8 cellular contexts compared by ENCODE assay signal in the genomic region with DNA sequence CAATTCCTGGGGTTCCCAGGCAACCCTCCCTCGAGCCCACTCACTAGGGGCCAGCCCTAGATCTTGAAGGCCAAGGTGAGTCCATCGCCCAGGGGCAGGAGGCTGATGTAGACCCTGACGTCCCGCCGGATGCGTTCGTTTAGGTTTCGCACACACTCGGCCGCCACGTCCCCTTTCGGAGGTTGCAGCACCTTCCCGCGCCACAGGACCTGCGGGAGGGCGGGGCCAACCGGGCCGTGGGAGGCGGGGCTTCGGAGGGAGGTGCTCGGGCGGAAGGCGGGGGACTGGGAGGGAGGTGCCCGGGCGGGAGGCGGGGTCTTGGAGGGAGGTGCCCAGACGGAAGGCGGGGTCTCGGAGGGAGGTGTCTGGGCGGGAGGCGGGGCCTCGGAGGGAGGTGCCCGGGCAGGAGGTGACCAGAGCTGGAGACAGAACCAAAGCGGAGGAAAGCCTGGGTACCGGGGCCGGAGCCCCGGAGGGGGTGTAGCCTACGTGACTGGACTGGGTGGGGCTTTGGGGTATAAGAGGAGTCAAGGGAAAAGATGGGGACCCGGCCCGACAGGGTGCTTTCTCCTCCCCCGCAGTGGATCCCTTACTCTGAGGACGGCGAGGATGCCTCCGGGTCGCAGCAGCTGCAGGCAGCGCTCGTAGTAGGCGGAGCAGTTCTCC. TPM values are rescaled to one million over a fixed set of nuclear protein-coding genes. Genes with fewer than 3 reads are reported as not detected.
A peak's percentile ranks its signal among the peaks of the same experiment; 100 is the strongest.
DNase-seq lines count a peak whose midpoint lies in the region; ATAC-seq and TF ChIP-seq lines count a peak whose summit lies in the region.

No MANE protein-coding gene starts in this region.

- H3K4me3 Mint-ChIP-seq in HFFc6 (peak overlapping the region; percentile 73), T-helper 17 cell (peak overlapping the region; percentile 84)

- H3K9me3 ChIP-seq in T-helper 17 cell (ENCODE audit: control insufficient read depth, low read length, poor library complexity, severe bottlenecking) (no peaks in the 10 kb centered on the region), uterus (no peaks in the 10 kb centered on the region)

- H3K36me3 Mint-ChIP-seq in HFFc6 (ENCODE audit: low read depth): peaks cover 20% of the 10 kb centered on the region
- peaks cover 7% of the 10 kb centered on the region for H3K36me3 Mint-ChIP-seq in T-helper 17 cell (ENCODE audit: low read depth)

- H3K27ac ChIP-seq in angular gyrus (ENCODE audit: low read depth, low read length) (peak overlapping the region; percentile 60), uterus (peak overlapping the region; percentile 84 to 88)

- no peak for TF ChIP-seq CTCF in HFFc6 (IDR thresholded peaks at IDR 0.05)
- no peak for TF ChIP-seq CTCF in uterus (IDR thresholded peaks at IDR 0.05)

- H3K9me3 Mint-ChIP-seq in HFFc6: no peaks in the 10 kb centered on the region

- TF ChIP-seq POLR2A in uterus (IDR thresholded peaks at IDR 0.05): peak in 1 of 2 donors; percentile 33

- H3K27me3 ChIP-seq in uterus: no peaks in the 10 kb centered on the region

- no peaks in the 10 kb centered on the region for H3K36me3 ChIP-seq in uterus

- peaks cover 5% of the 10 kb centered on the region for H3K27me3 Mint-ChIP-seq in HFFc6 (ENCODE audit: insufficient read depth)
- H3K27me3 Mint-ChIP-seq in T-helper 17 cell: no peaks in the 10 kb centered on the region

- intact Hi-C loops in left ventricle myocardium superior (cut with micrococcal nuclease) (loop anchor here (10.0 kb wide), 1 partner anchor 969 kb away; no protein-coding TSS in a partner anchor), uterus (cut with DNase I; ENCODE audit: low total_unique reads) (loop anchor here (10.0 kb wide), 2 partner anchors 129 to 969 kb away; a partner anchor contains a TSS)

- H3K27ac Mint-ChIP-seq in HFFc6 (peak overlapping the region; percentile 62), T-helper 17 cell (peak overlapping the region; percentile 91)

- peak; percentile 79 for ATAC-seq in T-helper 17 cell
- peak; percentile 78 for ATAC-seq in left ventricle myocardium superior

- no peaks in the 10 kb centered on the region for H3K4me1 ChIP-seq in uterus

- DNase-seq in GM04504 (ENCODE audit: low read depth) (peak; percentile 78), HFFc6 (peak; percentile 88), NCI-H1092 treated with DMSO at 0.1 percent for 48 hours (lab: John Stamatoyannopoulos, UW) (peak; percentile 80), T-helper 17 cell (peak; percentile 98 to 99 (median 98)), left ventricle myocardium superior (peak; percentile 95), pulmonary artery endothelial cell (ENCODE audit: low read depth, low spot score) (peak; percentile 44), uterus (peak; percentile 89 to 92)

- H3K4me1 Mint-ChIP-seq in HFFc6 (ENCODE audit: low read depth): peaks cover 34% of the 10 kb centered on the region
- peaks cover 17% of the 10 kb centered on the region for H3K4me1 Mint-ChIP-seq in T-helper 17 cell

- peak overlapping the region; percentile 59 to 60 for H3K4me3 ChIP-seq in uterus

RNA-seq across cellular contexts. Expression of a gene that starts 1.6 kb away (rescaled TPM):
- 1 to 10 TPM; 5.6 to 9.5 (median 8.0) TPM for total RNA-seq in HFFc6 (2021; fragmentation: NEBNext Ultra II Directional; extraction: Animal tissue kit (Norgen Biotek cat#: 25700))
- total RNA-seq in T-helper 17 cell (10 to 100 TPM; 18.1 to 23.8 TPM), left ventricle myocardium superior (30.8 TPM), pulmonary artery endothelial cell (10.1 and 10.4 TPM in 2 replicates), uterus (10 to 100 TPM in 3 of 4 donors, 1 to 10 TPM in 1; 3.2 to 59.7 (median 22.9) TPM)

RNA-seq across cellular contexts. Expression of a gene that starts 23.6 kb away (rescaled TPM):
- total RNA-seq in HFFc6 (2021; fragmentation: NEBNext Ultra II Directional; extraction: Animal tissue kit (Norgen Biotek cat#: 25700)): 100 to 1,000 TPM; 213 to 248 (median 223) TPM
- total RNA-seq in T-helper 17 cell: 100 to 1,000 TPM; 109 to 117 TPM
- total RNA-seq in left ventricle myocardium superior: 493 TPM
- 144 and 171 TPM in 2 replicates for total RNA-seq in pulmonary artery endothelial cell
- total RNA-seq in uterus: 100 to 1,000 TPM in 1 of 4 donors, 10 to 100 TPM in 3; 57.6 to 119 (median 76.5) TPM

Comparison
In these comparisons a context has a peak if more than half of its experiments do, and no peak if none do; other contexts are left out.
1. Peak in every context shown above with its lines: DNase-seq, ATAC-seq, H3K4me3 ChIP-seq and H3K27ac ChIP-seq.
2. DNase-seq: peak in every context shown above with its lines; median percentile 98 in T-helper 17 cell; 95 in left ventricle myocardium superior; 90 in uterus; 88 in HFFc6; 80 in NCI-H1092 treated with DMSO at 0.1 percent for 48 hours; 78 in GM04504; 44 in pulmonary artery endothelial cell.